11 cellular contexts compared by ENCODE assay signal in genomic region chr2:57882895-57883515, GRCh38.
DNase-seq lines count a peak whose midpoint lies in the region; ATAC-seq and TF ChIP-seq lines count a peak whose summit lies in the region.
"Had no signal": no experiment of that assay in that cellular context is flagged by ENCODE, and none has a peak within 500 bp of the region (broad histone marks: within the 10 kb centered on the region; RNA-seq: fewer than 3 reads in every experiment).

No MANE protein-coding gene starts in this region.

- no peaks in the 10 kb centered on the region for H3K36me3 Mint-ChIP-seq in endodermal cell (ENCODE audit: low read depth)
- H3K36me3 Mint-ChIP-seq in CD8-positive, alpha-beta T cell: no peaks in the 10 kb centered on the region

- no peak overlapping the region for H3K27ac ChIP-seq in liver (ENCODE audit: low read depth in 1 of 2, low read length in 2 of 2)
- H3K27ac ChIP-seq in endodermal cell (ENCODE audit: low read depth, low read length): no peak overlapping the region
- no peak overlapping the region for H3K27ac ChIP-seq in CD8-positive, alpha-beta T cell (ENCODE audit: low read depth, low read length)

- CTCF ChIA-PET in CD8-positive, alpha-beta T cell (lab: Charles Lee): interaction anchor here (1.0 kb wide), 1 partner anchor 19 kb away, joined by 3 read pairs; no protein-coding TSS in a partner anchor

- H3K4me1 Mint-ChIP-seq in endodermal cell: peaks cover 1% of the 10 kb centered on the region
- H3K4me1 Mint-ChIP-seq in CD8-positive, alpha-beta T cell (ENCODE audit: low read depth): no peaks in the 10 kb centered on the region

- no peaks in the 10 kb centered on the region for H3K36me3 ChIP-seq in liver (ENCODE audit: control insufficient read depth in 4 of 4, insufficient read depth in 3 of 4, low read depth in 1 of 4, low read length in 3 of 4)
- no peaks in the 10 kb centered on the region for H3K36me3 ChIP-seq in endodermal cell (ENCODE audit: control insufficient read depth, insufficient read depth, low read length)
- H3K36me3 ChIP-seq in CD8-positive, alpha-beta T cell (ENCODE audit: insufficient read depth, low read length): no peaks in the 10 kb centered on the region

- WGBS in liver: 79% methylated on average over 5 of the region's 5 CpGs
- WGBS in endodermal cell (ENCODE audit: insufficient coverage in 1 of 2, insufficient read length in 1 of 2), 2 experiments: 91 to 95% methylated on average over 4 to 5 of the region's 5 CpGs
- WGBS in lower leg skin, 2 donors: 67 to 74% methylated on average over 5 of the region's 5 CpGs

- H3K9ac ChIP-seq in liver (ENCODE audit: low read depth in 1 of 2, low read length in 2 of 2) (no peak overlapping the region), endodermal cell (ENCODE audit: extremely low read depth, low read length, poor library complexity, severe bottlenecking) (no peak overlapping the region)

- no peaks in the 10 kb centered on the region for H3K4me1 ChIP-seq in liver (ENCODE audit: control insufficient read depth in 4 of 4, insufficient read depth in 4 of 4, low read length in 3 of 4)
- no peaks in the 10 kb centered on the region for H3K4me1 ChIP-seq in endodermal cell (ENCODE audit: control insufficient read depth, insufficient read depth, low read length)
- no peaks in the 10 kb centered on the region for H3K4me1 ChIP-seq in CD8-positive, alpha-beta T cell (ENCODE audit: insufficient read depth, low read length)

- no peak overlapping the region for H3K4me3 ChIP-seq in liver (ENCODE audit: low read depth in 1 of 3, low read length in 3 of 3)
- no peak overlapping the region for H3K4me3 ChIP-seq in endodermal cell (ENCODE audit: low read length)
- no peak overlapping the region for H3K4me3 ChIP-seq in lower leg skin (ENCODE audit: low read depth, poor library complexity, severe bottlenecking)
- no peak overlapping the region for H3K4me3 ChIP-seq in CD8-positive, alpha-beta T cell (ENCODE audit: low read depth, low read length)

- no peak overlapping the region for H3K4me3 Mint-ChIP-seq in endodermal cell
- no peak overlapping the region for H3K4me3 Mint-ChIP-seq in CD8-positive, alpha-beta T cell

- H3K27ac Mint-ChIP-seq in endodermal cell: no peak overlapping the region
- H3K27ac Mint-ChIP-seq in CD8-positive, alpha-beta T cell: no peak overlapping the region

- ATAC-seq in GM19328 (IDR thresholded peaks at IDR 0.05; ENCODE audit: unreplicated experiment): no peak
- no peak for ATAC-seq in CD8-positive, alpha-beta T cell

- H3K9me3 Mint-ChIP-seq in endodermal cell: no peaks in the 10 kb centered on the region
- H3K9me3 Mint-ChIP-seq in CD8-positive, alpha-beta T cell: no peaks in the 10 kb centered on the region

- no peaks in the 10 kb centered on the region for H3K27me3 Mint-ChIP-seq in endodermal cell (ENCODE audit: insufficient read depth)
- no peaks in the 10 kb centered on the region for H3K27me3 Mint-ChIP-seq in CD8-positive, alpha-beta T cell (ENCODE audit: low read depth)

- TF ChIP-seq RAD21 in liver (IDR thresholded peaks at IDR 0.05): no peak

- DNase-seq in DMS53 treated with DMSO at 0.1 percent for 48 hours (lab: John Stamatoyannopoulos, UW; ENCODE audit: unreplicated experiment) (peak; percentile 46), NCI-H146 (lab: John Stamatoyannopoulos, UW) (peak; percentile 64), T1000 (lab: John Stamatoyannopoulos, UW) (peak; percentile 1), endodermal cell (no peak), lower leg skin (ENCODE audit: low spot score in 2 of 2) (no peak)
- no peak for DNase-seq in CD8-positive, alpha-beta T cell
- DNase-seq: Calu3; stimulated activated CD4-positive, alpha-beta T cell treated with anti-CD3 and anti-CD28 coated beads, Interleukin-2, amount 100 ng/mL, for 48 hours; T-helper 1 cell had no signal

- H3K9me3 ChIP-seq in liver (ENCODE audit: control insufficient read depth in 4 of 4, low read length in 3 of 4) (no peaks in the 10 kb centered on the region), endodermal cell (ENCODE audit: control insufficient read depth, low read length) (no peaks in the 10 kb centered on the region)
- H3K9me3 ChIP-seq in CD8-positive, alpha-beta T cell (ENCODE audit: low read length): no peaks in the 10 kb centered on the region

- POLR2A ChIA-PET in CD8-positive, alpha-beta T cell (lab: Charles Lee): no interaction called here

- intact Hi-C loops in lower leg skin (cut with DNase I; ENCODE audit: low total_unique reads): no loop called here
- intact Hi-C loops in CD8-positive, alpha-beta T cell (cut with DNase I, micrococcal nuclease): no loop called here

- TF ChIP-seq CTCF in liver (IDR thresholded peaks at IDR 0.05; ENCODE audit: low read depth, low read length, missing input control): no peak
- no peak for TF ChIP-seq CTCF in endodermal cell (conservative IDR thresholded peaks at IDR 0.05)
- TF ChIP-seq CTCF in lower leg skin (IDR thresholded peaks at IDR 0.05): no peak
- TF ChIP-seq CTCF in CD8-positive, alpha-beta T cell (IDR thresholded peaks at IDR 0.05): no peak

- no peaks in the 10 kb centered on the region for H3K27me3 ChIP-seq in liver (ENCODE audit: control insufficient read depth in 4 of 4, insufficient read depth in 4 of 4, low read length in 3 of 4)
- H3K27me3 ChIP-seq in endodermal cell (ENCODE audit: control insufficient read depth, insufficient read depth, low read length, poor library complexity, severe bottlenecking): no peaks in the 10 kb centered on the region
- H3K27me3 ChIP-seq in CD8-positive, alpha-beta T cell (ENCODE audit: insufficient read depth, low read length): no peaks in the 10 kb centered on the region

- TF ChIP-seq POLR2A in lower leg skin (IDR thresholded peaks at IDR 0.05): no peak

TF ChIP-seq in liver, 16 proteins besides CTCF, POLR2A, EP300 and RAD21:
- TF ChIP-seq EGR1 (IDR thresholded peaks at IDR 0.05; ENCODE audit: low read depth in 2 of 2): no peak
- TF ChIP-seq MAX (IDR thresholded peaks at IDR 0.05): no peak
- no peak for TF ChIP-seq JUND (IDR thresholded peaks at IDR 0.05)
- no peak for TF ChIP-seq HNF4G (IDR thresholded peaks at IDR 0.05)
- no peak for TF ChIP-seq YY1 (IDR thresholded peaks at IDR 0.05)
- TF ChIP-seq FOXA2 (IDR thresholded peaks at IDR 0.05): peak; percentile 9

Comparison
In these comparisons a context has a peak if more than half of its experiments do, and no peak if none do; other contexts are left out.
1. DNase-seq: peak in DMS53 treated with DMSO at 0.1 percent for 48 hours (single experiment), NCI-H146 (single experiment) and T1000 (single experiment); none in endodermal cell (single experiment), lower leg skin (0 of 2) and CD8-positive, alpha-beta T cell (0 of 7).